ENCODE assay signal across 39 cellular contexts in genomic region chr3:41040256-41040655, GRCh38.
"Had no signal": no experiment of that assay in that cellular context is flagged by ENCODE, and none has a peak within 500 bp of the region (broad histone marks: within the 10 kb centered on the region; RNA-seq: fewer than 3 reads in every experiment).

No MANE protein-coding gene starts in this region.

- H3K9me3 ChIP-seq: adrenal gland, ascending aorta, body of pancreas, breast epithelium had no signal

- DNase-seq: activated effector memory CD4-positive, alpha-beta T cell treated with anti-CD3 and anti-CD28 coated beads, Interleukin-2, amount 50 U/mL, for 16 hours; activated effector memory CD4-positive, alpha-beta T cell treated with Interleukin-2 at 50 U/mL for 16 hours; activated gamma-delta T cell; activated gamma-delta T cell treated with Interleukin-2 at 50 U/mL for 16 hours; activated naive CD4-positive, alpha-beta T cell; activated naive CD4-positive, alpha-beta T cell treated with anti-CD3 and anti-CD28 coated beads for 36 hours; activated naive CD4-positive, alpha-beta T cell treated with anti-CD3 and anti-CD28 coated beads, Interleukin-2, amount 10 ng/mL, durations not matched to agents 7 days and 5 days; activated naive CD4-positive, alpha-beta T cell treated with anti-CD3 and anti-CD28 coated beads, Interleukin-2, amount 50 U/mL, for 16 hours; activated naive CD4-positive, alpha-beta T cell treated with Interleukin-2 at 50 U/mL for 16 hours; activated naive CD8-positive, alpha-beta T cell treated with anti-CD3 and anti-CD28 coated beads for 36 hours; activated naive CD8-positive, alpha-beta T cell treated with anti-CD3 and anti-CD28 coated beads, Interleukin-2, amount 10 ng/mL, durations not matched to agents 7 days and 5 days; activated naive CD8-positive, alpha-beta T cell treated with anti-CD3 and anti-CD28 coated beads, Interleukin-2, amount 50 U/mL, for 24 hours; activated T-cell treated with anti-CD3 and anti-CD28 coated beads, Interleukin-2, amount 50 U/mL, for 1 hour; activated T-cell treated with anti-CD3 and anti-CD28 coated beads, Interleukin-2, amount 50 U/mL, for 24 hours; activated T-cell treated with anti-CD3 and anti-CD28 coated beads, Interleukin-2, amount 50 U/mL, for 4 hours; activated T-cell treated with anti-CD3 and anti-CD28 coated beads, Interleukin-2, amount 50 U/mL, for 48 hours; activated T-cell treated with anti-CD3 and anti-CD28 coated beads, Interleukin-2, amount 50 U/mL, for 72 hours; adrenal gland; amniotic stem cell; amygdala; anterior cingulate cortex; aorta; body of pancreas; brain microvascular endothelial cell; caudate nucleus; central memory CD4-positive, alpha-beta T cell; cerebellar nuclear complex had no signal

- H3K4me3 Mint-ChIP-seq: activated naive CD4-positive, alpha-beta T cell treated with anti-CD3 and anti-CD28 coated beads for 36 hours; activated naive CD4-positive, alpha-beta T cell treated with anti-CD3 and anti-CD28 coated beads, Interleukin-2, amount 10 ng/mL, durations not matched to agents 7 days and 5 days; activated naive CD4-positive, alpha-beta T cell treated with anti-CD3 and anti-CD28 coated beads, Interleukin-2, amount 50 U/mL, for 24 hours; activated naive CD8-positive, alpha-beta T cell; activated naive CD8-positive, alpha-beta T cell treated with anti-CD3 and anti-CD28 coated beads for 36 hours; activated naive CD8-positive, alpha-beta T cell treated with anti-CD3 and anti-CD28 coated beads, Interleukin-2, amount 10 ng/mL, durations not matched to agents 7 days and 5 days; activated naive CD8-positive, alpha-beta T cell treated with anti-CD3 and anti-CD28 coated beads, Interleukin-2, amount 50 U/mL, for 24 hours; activated T-cell treated with anti-CD3 and anti-CD28 coated beads, Interleukin-2, amount 50 U/mL, for 24 hours; activated T-cell treated with anti-CD3 and anti-CD28 coated beads, Interleukin-2, amount 50 U/mL, for 4 hours; activated T-cell treated with anti-CD3 and anti-CD28 coated beads, Interleukin-2, amount 50 U/mL, for 72 hours; activated T-helper 1 cell treated with anti-CD3 and anti-CD28 coated beads, Interleukin-12 subunit alpha, Interleukin-12 subunit beta, Interleukin-2, Interleukin-4 antibody, amounts not matched to agents 30 ng/mL and 10 ng/mL and 1 ng/mL, durations not matched to agents 14 hours and 24 hours and 36 hours; activated T-helper 17 cell treated with anti-CD3 and anti-CD28 coated beads, Interleukin-2, amount 50 U/mL, for 72 hours; brain; central memory CD8-positive, alpha-beta T cell had no signal

- ATAC-seq: activated naive CD4-positive, alpha-beta T cell treated with anti-CD3 and anti-CD28 coated beads, Interleukin-2, amount 50 U/mL, for 72 hours; activated naive CD8-positive, alpha-beta T cell treated with anti-CD3 and anti-CD28 coated beads, Interleukin-2, amount 50 U/mL, for 24 hours; activated T-cell treated with anti-CD3 and anti-CD28 coated beads, Interleukin-2, amount 50 U/mL, for 4 hours; activated T-cell treated with anti-CD3 and anti-CD28 coated beads, Interleukin-2, amount 50 U/mL, for 72 hours; activated T-helper 17 cell treated with anti-CD3 and anti-CD28 coated beads, Interleukin-2, amount 50 U/mL, for 72 hours; body of pancreas had no signal

- H3K27me3 Mint-ChIP-seq: activated naive CD4-positive, alpha-beta T cell treated with anti-CD3 and anti-CD28 coated beads, Interleukin-2, amount 10 ng/mL, durations not matched to agents 7 days and 5 days; activated naive CD4-positive, alpha-beta T cell treated with anti-CD3 and anti-CD28 coated beads, Interleukin-2, amount 50 U/mL, for 24 hours; activated naive CD8-positive, alpha-beta T cell treated with anti-CD3 and anti-CD28 coated beads for 36 hours had no signal

- FAIRE-seq: astrocyte had no signal

- H3K27ac ChIP-seq: adrenal gland, ascending aorta, body of pancreas, brain microvascular endothelial cell, breast epithelium, cardiac muscle cell had no signal

- H3K9me3 Mint-ChIP-seq: activated naive CD4-positive, alpha-beta T cell treated with anti-CD3 and anti-CD28 coated beads for 36 hours; activated naive CD4-positive, alpha-beta T cell treated with anti-CD3 and anti-CD28 coated beads, Interleukin-2, amount 10 ng/mL, durations not matched to agents 7 days and 5 days; activated naive CD4-positive, alpha-beta T cell treated with anti-CD3 and anti-CD28 coated beads, Interleukin-2, amount 50 U/mL, for 24 hours; activated naive CD4-positive, alpha-beta T cell treated with anti-CD3 and anti-CD28 coated beads, Interleukin-2, amount 50 U/mL, for 72 hours; activated naive CD8-positive, alpha-beta T cell treated with anti-CD3 and anti-CD28 coated beads for 36 hours; activated naive CD8-positive, alpha-beta T cell treated with anti-CD3 and anti-CD28 coated beads, Interleukin-2, amount 10 ng/mL, durations not matched to agents 7 days and 5 days; activated naive CD8-positive, alpha-beta T cell treated with anti-CD3 and anti-CD28 coated beads, Interleukin-2, amount 50 U/mL, for 24 hours; activated T-cell treated with anti-CD3 and anti-CD28 coated beads, Interleukin-2, amount 50 U/mL, for 24 hours; activated T-cell treated with anti-CD3 and anti-CD28 coated beads, Interleukin-2, amount 50 U/mL, for 4 hours; activated T-cell treated with anti-CD3 and anti-CD28 coated beads, Interleukin-2, amount 50 U/mL, for 72 hours; activated T-helper 1 cell treated with anti-CD3 and anti-CD28 coated beads, Interleukin-12 subunit alpha, Interleukin-12 subunit beta, Interleukin-2, Interleukin-4 antibody, amounts not matched to agents 30 ng/mL and 10 ng/mL and 1 ng/mL, durations not matched to agents 14 hours and 24 hours and 36 hours; activated T-helper 17 cell treated with anti-CD3 and anti-CD28 coated beads, Interleukin-2, amount 50 U/mL, for 72 hours; activated T-helper 2 cell treated with anti-CD3 and anti-CD28 coated beads, Interferon-gamma antibody, Interleukin-2, Interleukin-4, amounts not matched to agents 10 μg/mL and 5 μg/mL and 100 μg/mL, durations not matched to agents 14 hours and 24 hours and 36 hours; central memory CD8-positive, alpha-beta T cell had no signal

- H3K27me3 ChIP-seq: adrenal gland, ascending aorta, body of pancreas, brain microvascular endothelial cell, breast epithelium, cardiac muscle cell had no signal

- H3K27ac Mint-ChIP-seq: activated naive CD4-positive, alpha-beta T cell treated with anti-CD3 and anti-CD28 coated beads for 36 hours; activated naive CD4-positive, alpha-beta T cell treated with anti-CD3 and anti-CD28 coated beads, Interleukin-2, amount 10 ng/mL, durations not matched to agents 7 days and 5 days; activated naive CD4-positive, alpha-beta T cell treated with anti-CD3 and anti-CD28 coated beads, Interleukin-2, amount 50 U/mL, for 24 hours; activated naive CD4-positive, alpha-beta T cell treated with anti-CD3 and anti-CD28 coated beads, Interleukin-2, amount 50 U/mL, for 72 hours; activated naive CD8-positive, alpha-beta T cell; activated naive CD8-positive, alpha-beta T cell treated with anti-CD3 and anti-CD28 coated beads for 36 hours; activated naive CD8-positive, alpha-beta T cell treated with anti-CD3 and anti-CD28 coated beads, Interleukin-2, amount 10 ng/mL, durations not matched to agents 7 days and 5 days; activated naive CD8-positive, alpha-beta T cell treated with anti-CD3 and anti-CD28 coated beads, Interleukin-2, amount 50 U/mL, for 24 hours; activated T-cell treated with anti-CD3 and anti-CD28 coated beads, Interleukin-2, amount 50 U/mL, for 24 hours; activated T-cell treated with anti-CD3 and anti-CD28 coated beads, Interleukin-2, amount 50 U/mL, for 72 hours; activated T-helper 1 cell treated with anti-CD3 and anti-CD28 coated beads, Interleukin-12 subunit alpha, Interleukin-12 subunit beta, Interleukin-2, Interleukin-4 antibody, amounts not matched to agents 30 ng/mL and 10 ng/mL and 1 ng/mL, durations not matched to agents 14 hours and 24 hours and 36 hours; activated T-helper 17 cell treated with anti-CD3 and anti-CD28 coated beads, Interleukin-2, amount 50 U/mL, for 72 hours; activated T-helper 2 cell treated with anti-CD3 and anti-CD28 coated beads, Interferon-gamma antibody, Interleukin-2, Interleukin-4, amounts not matched to agents 10 μg/mL and 5 μg/mL and 100 μg/mL, durations not matched to agents 14 hours and 24 hours and 36 hours; brain had no signal

- H3K4me1 ChIP-seq: adrenal gland, ascending aorta, breast epithelium had no signal

- H3K4me3 ChIP-seq: adrenal gland, ascending aorta, body of pancreas, breast epithelium, cardiac muscle cell had no signal

- H3K4me1 Mint-ChIP-seq: activated naive CD4-positive, alpha-beta T cell treated with anti-CD3 and anti-CD28 coated beads, Interleukin-2, amount 10 ng/mL, durations not matched to agents 7 days and 5 days; activated naive CD4-positive, alpha-beta T cell treated with anti-CD3 and anti-CD28 coated beads, Interleukin-2, amount 50 U/mL, for 24 hours; activated naive CD8-positive, alpha-beta T cell treated with anti-CD3 and anti-CD28 coated beads for 36 hours; activated naive CD8-positive, alpha-beta T cell treated with anti-CD3 and anti-CD28 coated beads, Interleukin-2, amount 10 ng/mL, durations not matched to agents 7 days and 5 days; activated naive CD8-positive, alpha-beta T cell treated with anti-CD3 and anti-CD28 coated beads, Interleukin-2, amount 50 U/mL, for 24 hours; activated T-helper 17 cell treated with anti-CD3 and anti-CD28 coated beads, Interleukin-2, amount 50 U/mL, for 72 hours; brain; central memory CD8-positive, alpha-beta T cell had no signal

- H3K36me3 ChIP-seq: adrenal gland, ascending aorta, brain microvascular endothelial cell, breast epithelium, cardiac muscle cell had no signal

- H3K36me3 Mint-ChIP-seq: activated naive CD4-positive, alpha-beta T cell treated with anti-CD3 and anti-CD28 coated beads, Interleukin-2, amount 10 ng/mL, durations not matched to agents 7 days and 5 days; activated naive CD4-positive, alpha-beta T cell treated with anti-CD3 and anti-CD28 coated beads, Interleukin-2, amount 50 U/mL, for 24 hours; activated naive CD4-positive, alpha-beta T cell treated with anti-CD3 and anti-CD28 coated beads, Interleukin-2, amount 50 U/mL, for 72 hours; activated naive CD8-positive, alpha-beta T cell; activated naive CD8-positive, alpha-beta T cell treated with anti-CD3 and anti-CD28 coated beads for 36 hours; activated naive CD8-positive, alpha-beta T cell treated with anti-CD3 and anti-CD28 coated beads, Interleukin-2, amount 10 ng/mL, durations not matched to agents 7 days and 5 days; brain had no signal
